In genomic region chr3:61846488-61846887, GRCh38 we compare ENCODE assay signal across 1 cellular context.
TF ChIP-seq lines count a peak whose summit lies in the region.

No MANE protein-coding gene starts in this region.

TF ChIP-seq in H1, 55 proteins besides CTCF, POLR2A, EP300 and RAD21:
- TF ChIP-seq GABPA (IDR thresholded peaks at IDR 0.05; ENCODE audit: borderline replicate concordance, insufficient read depth, low read length) (no peak), E2F6 (IDR thresholded peaks at IDR 0.05) (no peak), HDAC2 (IDR thresholded peaks at IDR 0.05; ENCODE audit: borderline replicate concordance in 1 of 2, low read depth in 2 of 2, low read length in 2 of 2) (no peak)
